ENCODE assay signal across 22 cellular contexts in the genomic region with DNA sequence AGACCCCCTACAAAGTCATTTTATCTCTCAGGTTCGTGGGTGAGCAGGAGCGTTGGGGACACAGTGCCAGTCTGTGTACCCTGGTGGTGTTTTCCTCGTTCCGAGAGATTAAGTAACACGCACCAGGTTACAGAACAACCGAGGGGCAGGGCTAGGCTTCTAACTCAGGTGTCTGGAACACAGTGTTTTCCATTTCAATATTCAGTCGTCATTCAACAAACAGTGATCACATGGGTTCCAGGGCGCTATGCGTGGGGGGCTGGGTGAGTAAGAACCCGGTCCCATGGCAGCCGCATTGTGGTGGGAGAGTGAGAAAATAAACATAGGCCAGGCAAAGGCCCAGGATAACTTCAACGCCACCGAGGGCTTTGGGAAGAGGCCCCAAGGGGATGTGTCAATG. TPM values are rescaled to one million over a fixed set of nuclear protein-coding genes. Genes with fewer than 3 reads are reported as not detected.
"Had no signal": no experiment of that assay in that cellular context is flagged by ENCODE, and none has a peak within 500 bp of the region (broad histone marks: within the 10 kb centered on the region; RNA-seq: fewer than 3 reads in every experiment).

No MANE protein-coding gene starts in this region.

- DNase-seq: activated CD4-positive, alpha-beta T cell treated with anti-CD3 and anti-CD28 coated beads, Interleukin-2, amount 10 ng/mL, durations not matched to agents 7 days and 5 days; activated CD4-positive, CD25-positive, alpha-beta regulatory T cell; activated naive CD4-positive, alpha-beta T cell; activated T-cell treated with anti-CD3 and anti-CD28 coated beads for 4 hours; anterior cingulate cortex; dermis blood vessel endothelial cell; effector memory CD8-positive, alpha-beta T cell; left colon; naive thymus-derived CD4-positive, alpha-beta T cell; stimulated activated CD4-positive, alpha-beta T cell treated with anti-CD3 and anti-CD28 coated beads, Interleukin-4, amount 100 ng/mL, for 24 hours; stimulated activated naive CD4-positive, alpha-beta T cell; tibial artery had no signal

- H3K36me3 ChIP-seq: breast epithelium, heart left ventricle, tibial artery, vagina had no signal

- H3K4me3 ChIP-seq: breast epithelium, heart left ventricle, mucosa of descending colon, skin epidermis, tibial artery, vagina had no signal

- H3K27ac ChIP-seq: breast epithelium, epithelial cell of prostate, heart left ventricle, parathyroid adenoma, tibial artery, vagina had no signal

- H2AFZ ChIP-seq: parathyroid adenoma had no signal

- H3K9ac ChIP-seq: parathyroid adenoma had no signal

- H3K79me2 ChIP-seq: parathyroid adenoma had no signal

- H3K27me3 ChIP-seq: breast epithelium, heart left ventricle, vagina had no signal

- FAIRE-seq: frontal cortex had no signal

- ATAC-seq: effector memory CD8-positive, alpha-beta T cell; heart left ventricle; left colon; mucosa of descending colon; naive thymus-derived CD4-positive, alpha-beta T cell had no signal

- H3K9me3 ChIP-seq: breast epithelium, heart left ventricle, mucosa of descending colon, tibial artery, vagina had no signal

RNA-seq across cellular contexts. Expression of gene RNU6ATAC, which starts 55.9 kb away (rescaled TPM):
- total RNA-seq: breast epithelium, cerebellum, dermis blood vessel endothelial cell, frontal cortex, subcutaneous adipose tissue, vagina had no signal
- polyA plus RNA-seq: heart left ventricle; naive thymus-derived CD4-positive, alpha-beta T cell had no signal
